Comparison of ENCODE assay signal across 8 cellular contexts in genomic region chrX:130091976-130092522, GRCh38. TPM values are rescaled to one million over a fixed set of nuclear protein-coding genes. Genes with fewer than 3 reads are reported as not detected.
DNase-seq lines count a peak whose midpoint lies in the region; ATAC-seq lines count a peak whose summit lies in the region.

No MANE protein-coding gene starts in this region.

- intact Hi-C loops in left colon (cut with DNase I, micrococcal nuclease), result no loop called here

- peak; percentile 95 for ATAC-seq in GM18508 (IDR thresholded peaks at IDR 0.05; ENCODE audit: insufficient read depth, unreplicated experiment)
- peak; percentile 99 for ATAC-seq in HG02678 (IDR thresholded peaks at IDR 0.05; ENCODE audit: unreplicated experiment)
- ATAC-seq in left colon, result peak; percentile 82

- DNase-seq in NCI-H69 (lab: John Stamatoyannopoulos, UW) (peak; percentile 57), left colon (peak; percentile 74 to 85), GOT3 (lab: John Stamatoyannopoulos, UW) (no peak), NCI-H187 treated with DMSO at 0.1 percent for 48 hours (lab: John Stamatoyannopoulos, UW) (no peak)
- DNase-seq in activated CD8-positive, alpha-beta memory T cell treated with anti-CD3 and anti-CD28 coated beads, Interleukin-2, amount 50 U/mL, for 48 hours, result peak; percentile 79
- DNase-seq in stimulated activated CD8-positive, alpha-beta memory T cell treated with anti-CD3 and anti-CD28 coated beads, Interleukin-7, amount 100 ng/mL, for 1 hour (ENCODE audit: low read depth in 2 of 2), result peak; percentile 51 to 71

RNA-seq across cellular contexts. Expression of gene ELF4, which starts 18.2 kb away (rescaled TPM):
- total RNA-seq in left colon, result 10 to 100 TPM; 39.8 to 61.9 TPM

Comparison
In these comparisons a context has a peak if more than half of its experiments do, and no peak if none do; other contexts are left out.
1. DNase-seq: peak in NCI-H69 (single experiment), activated CD8-positive, alpha-beta memory T cell treated with anti-CD3 and anti-CD28 coated beads, Interleukin-2, amount 50 U/mL, for 48 hours (single experiment), left colon (2 of 2) and stimulated activated CD8-positive, alpha-beta memory T cell treated with anti-CD3 and anti-CD28 coated beads, Interleukin-7, amount 100 ng/mL, for 1 hour (2 of 2); none in GOT3 (single experiment) and NCI-H187 treated with DMSO at 0.1 percent for 48 hours (single experiment).
2. Peak in every context shown above with its lines, with median percentiles within 50 percentile points of each other: ATAC-seq.